8 cellular contexts compared by ENCODE assay signal in genomic region chr9:133335924-133336811, GRCh38. TPM values are rescaled to one million over a fixed set of nuclear protein-coding genes. Genes with fewer than 3 reads are reported as not detected.
DNase-seq lines count a peak whose midpoint lies in the region; ATAC-seq and TF ChIP-seq lines count a peak whose summit lies in the region.

TSS of gene SURF6 (minus strand) at chr9:133336188. CDS start at chr9:133336132, 56 bp downstream.

- H3K9me3 ChIP-seq in left ventricle myocardium inferior (replicated peaks) (no peaks in the 10 kb centered on the region), prostate gland (no peaks in the 10 kb centered on the region)

- peak within 1 kb of the TSS; percentile 97 for H3K4me3 ChIP-seq in left ventricle myocardium inferior
- H3K4me3 ChIP-seq in prostate gland: peak within 1 kb of the TSS; percentile 54 to 82

- H3K36me3 ChIP-seq in left ventricle myocardium inferior: peaks cover 40% of the 10 kb centered on the region
- H3K36me3 ChIP-seq in prostate gland: peaks cover 17 to 20% of the 10 kb centered on the region in 2 donors

- TF ChIP-seq POLR2A in GM18505 (IDR thresholded peaks at IDR 0.05; ENCODE audit: borderline replicate concordance, extremely low read depth, insufficient read depth, insufficient read length) (peak; percentile 79), prostate gland (IDR thresholded peaks at IDR 0.05) (peak; percentile 43)

- intact Hi-C loops in left ventricle myocardium inferior (cut with micrococcal nuclease) (no loop called here), prostate gland (cut with DNase I) (no loop called here)

- DNase-seq in NCI-H1930 (lab: John Stamatoyannopoulos, UW) (peak; percentile 77 to 89), T-helper 2 cell (peak; percentile 87 to 97 (median 91)), amygdala (lab: John Stamatoyannopoulos, UW) (peak in 55 of 56 donors; percentile 52 to 91 (median 81)), left ventricle myocardium inferior (peak; percentile 91), prostate gland (ENCODE audit: low spot score) (peak; percentile 88), ureter (ENCODE audit: low spot score) (peak; percentile 93)

- H3K27ac ChIP-seq in left ventricle myocardium inferior (replicated peaks) (peak within 1 kb of the TSS; percentile 90), prostate gland (peak within 1 kb of the TSS; percentile 39 to 62)

- ATAC-seq in GM18505 (IDR thresholded peaks at IDR 0.05; ENCODE audit: unreplicated experiment) (peak; percentile 83), HG02973 (IDR thresholded peaks at IDR 0.05; ENCODE audit: unreplicated experiment) (peak; percentile 82)

- H3K27me3 ChIP-seq in left ventricle myocardium inferior (ENCODE audit: low read depth): no peaks in the 10 kb centered on the region
- H3K27me3 ChIP-seq in prostate gland (replicated peaks; ENCODE audit: insufficient read depth): no peaks in the 10 kb centered on the region

- no peak for TF ChIP-seq CTCF in left ventricle myocardium inferior (IDR thresholded peaks at IDR 0.05; ENCODE audit: borderline replicate concordance)
- TF ChIP-seq CTCF in prostate gland (IDR thresholded peaks at IDR 0.05): peak in 2 of 4 experiments; percentile 31 to 40

- WGBS in prostate gland: 5% methylated on average over 61 of the region's 70 CpGs

- H3K4me1 ChIP-seq in left ventricle myocardium inferior: peaks cover 43% of the 10 kb centered on the region
- H3K4me1 ChIP-seq in prostate gland (replicated peaks): peaks cover 5% of the 10 kb centered on the region

RNA-seq across cellular contexts. Expression of gene SURF6, which starts in this region (rescaled TPM):
- 11.6 TPM for total RNA-seq in left ventricle myocardium inferior
- 10 to 100 TPM; 25.7 to 40.3 TPM for total RNA-seq in prostate gland
- total RNA-seq in ureter: 19.6 TPM

Comparison
In these comparisons a context has a peak if more than half of its experiments do, and no peak if none do; other contexts are left out.
1. Peak in every context shown above with its lines: DNase-seq, ATAC-seq, H3K4me3 ChIP-seq and H3K27ac ChIP-seq.